Comparison of ENCODE assay signal across 12 cellular contexts in the genomic region with DNA sequence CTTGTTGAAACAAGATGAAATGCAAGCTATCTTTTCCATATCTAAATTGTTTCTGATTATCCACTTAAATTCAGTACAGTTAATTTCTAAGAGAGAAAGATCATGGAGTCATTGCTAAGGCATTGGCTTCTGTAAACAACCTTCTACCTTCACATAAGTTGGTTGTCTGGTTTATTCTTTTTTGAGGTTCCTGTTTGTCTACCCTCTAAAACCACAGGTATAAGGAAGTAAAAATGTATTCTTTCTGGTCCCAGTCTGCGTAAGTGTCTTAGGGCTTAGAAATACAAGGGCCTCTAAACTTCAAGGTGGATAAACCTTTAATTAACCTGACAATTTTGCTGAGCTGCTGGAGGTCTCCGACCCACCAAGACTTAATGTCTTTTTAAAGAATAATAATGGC. TPM values are rescaled to one million over a fixed set of nuclear protein-coding genes. Genes with fewer than 3 reads are reported as not detected.
DNase-seq lines count a peak whose midpoint lies in the region; ATAC-seq and TF ChIP-seq lines count a peak whose summit lies in the region.
"Had no signal": no experiment of that assay in that cellular context is flagged by ENCODE, and none has a peak within 500 bp of the region (broad histone marks: within the 10 kb centered on the region; RNA-seq: fewer than 3 reads in every experiment).

No MANE protein-coding gene starts in this region.

- H3K9me3 Mint-ChIP-seq in activated naive CD4-positive, alpha-beta T cell treated with anti-CD3 and anti-CD28 coated beads, Interleukin-2, amount 10 ng/mL, durations not matched to agents 7 days and 5 days: no peaks in the 10 kb centered on the region
- H3K9me3 Mint-ChIP-seq in activated B cell treated with CpG ODN at 0.5 μM for 24 hours: no peaks in the 10 kb centered on the region
- H3K9me3 Mint-ChIP-seq in type B pancreatic cell: no peaks in the 10 kb centered on the region
- H3K9me3 Mint-ChIP-seq in activated CD4-positive, alpha-beta memory T cell treated with anti-CD3 and anti-CD28 coated beads, Interleukin-2, amount 10 ng/mL, durations not matched to agents 7 days and 5 days: no peaks in the 10 kb centered on the region

- peaks cover 31% of the 10 kb centered on the region for H3K4me1 Mint-ChIP-seq in activated naive CD4-positive, alpha-beta T cell treated with anti-CD3 and anti-CD28 coated beads, Interleukin-2, amount 10 ng/mL, durations not matched to agents 7 days and 5 days
- peaks cover 76% of the 10 kb centered on the region for H3K4me1 Mint-ChIP-seq in activated B cell treated with CpG ODN at 0.5 μM for 24 hours
- H3K4me1 Mint-ChIP-seq in type B pancreatic cell (ENCODE audit: unreplicated experiment): peaks cover 9% of the 10 kb centered on the region
- peaks cover 29% of the 10 kb centered on the region for H3K4me1 Mint-ChIP-seq in activated CD4-positive, alpha-beta memory T cell treated with anti-CD3 and anti-CD28 coated beads, Interleukin-2, amount 10 ng/mL, durations not matched to agents 7 days and 5 days

- H3K36me3 Mint-ChIP-seq in activated naive CD4-positive, alpha-beta T cell treated with anti-CD3 and anti-CD28 coated beads, Interleukin-2, amount 10 ng/mL, durations not matched to agents 7 days and 5 days: peaks cover 4% of the 10 kb centered on the region
- H3K36me3 Mint-ChIP-seq in activated B cell treated with CpG ODN at 0.5 μM for 24 hours (ENCODE audit: low read depth): peaks cover 16% of the 10 kb centered on the region
- H3K36me3 Mint-ChIP-seq in type B pancreatic cell: no peaks in the 10 kb centered on the region
- H3K36me3 Mint-ChIP-seq in activated CD4-positive, alpha-beta memory T cell treated with anti-CD3 and anti-CD28 coated beads, Interleukin-2, amount 10 ng/mL, durations not matched to agents 7 days and 5 days (ENCODE audit: low read depth): peaks cover 12% of the 10 kb centered on the region

- H3K27ac Mint-ChIP-seq in activated naive CD4-positive, alpha-beta T cell treated with anti-CD3 and anti-CD28 coated beads, Interleukin-2, amount 10 ng/mL, durations not matched to agents 7 days and 5 days: peak overlapping the region; percentile 28
- peak overlapping the region; percentile 98 for H3K27ac Mint-ChIP-seq in activated B cell treated with CpG ODN at 0.5 μM for 24 hours
- peak overlapping the region; percentile 48 for H3K27ac Mint-ChIP-seq in type B pancreatic cell
- H3K27ac Mint-ChIP-seq in activated CD4-positive, alpha-beta memory T cell treated with anti-CD3 and anti-CD28 coated beads, Interleukin-2, amount 10 ng/mL, durations not matched to agents 7 days and 5 days: no peak overlapping the region

- ATAC-seq in activated B cell treated with CpG ODN at 0.5 μM for 24 hours (ENCODE audit: low read depth) (peak; percentile 9), HG03432 (IDR thresholded peaks at IDR 0.05; ENCODE audit: unreplicated experiment) (no peak)

- H3K27me3 Mint-ChIP-seq in activated naive CD4-positive, alpha-beta T cell treated with anti-CD3 and anti-CD28 coated beads, Interleukin-2, amount 10 ng/mL, durations not matched to agents 7 days and 5 days: peaks cover 10% of the 10 kb centered on the region
- H3K27me3 Mint-ChIP-seq in activated B cell treated with CpG ODN at 0.5 μM for 24 hours (no peaks in the 10 kb centered on the region), type B pancreatic cell (peaks cover 13% of the 10 kb centered on the region)
- peaks cover 3% of the 10 kb centered on the region for H3K27me3 Mint-ChIP-seq in activated CD4-positive, alpha-beta memory T cell treated with anti-CD3 and anti-CD28 coated beads, Interleukin-2, amount 10 ng/mL, durations not matched to agents 7 days and 5 days

- intact Hi-C loops in activated B cell treated with CpG ODN at 0.5 μM for 24 hours (cut with micrococcal nuclease): loop anchor here (1.0 to 5.0 kb wide), 4 partner anchors 27 to 950 kb away; no protein-coding TSS in a partner anchor

- no peak for DNase-seq in activated naive CD4-positive, alpha-beta T cell treated with anti-CD3 and anti-CD28 coated beads, Interleukin-2, amount 10 ng/mL, durations not matched to agents 7 days and 5 days
- no peak for DNase-seq in activated naive CD4-positive, alpha-beta T cell treated with Interleukin-2 at 50 U/mL for 16 hours
- DNase-seq in LoVo (ENCODE audit: low spot score) (peak; percentile 4), activated B cell treated with CpG ODN at 0.5 μM for 24 hours (no peak), type B pancreatic cell (ENCODE audit: extremely low spot score, unreplicated experiment) (no peak), cortex of kidney (lab: John Stamatoyannopoulos, UW) (no peak)
- no peak for DNase-seq in activated CD4-positive, alpha-beta memory T cell treated with anti-CD3 and anti-CD28 coated beads, Interleukin-2, amount 10 ng/mL, durations not matched to agents 7 days and 5 days
- DNase-seq: glutamatergic neuron, mesenchymal stem cell, NCI-H526, T1000 had no signal

- POLR2A ChIA-PET in activated B cell treated with CpG ODN at 0.5 μM for 24 hours (lab: Charles Lee): interaction anchor here (0.5 to 3.5 kb wide), 8 partner anchors 9 to 504 kb away, joined by 3 to 22 read pairs (median 4); no protein-coding TSS in a partner anchor
- POLR2A ChIA-PET in activated CD4-positive, alpha-beta memory T cell treated with anti-CD3 and anti-CD28 coated beads, Interleukin-2, amount 10 ng/mL, durations not matched to agents 7 days and 5 days (lab: Charles Lee): interaction anchor here (1.0 to 1.4 kb wide), 5 partner anchors 10 to 663 kb away, joined by 3 to 6 read pairs (median 3); partner anchors contain the start of gene ARPP19

- TF ChIP-seq CTCF in activated B cell treated with CpG ODN at 0.5 μM for 24 hours (IDR thresholded peaks at IDR 0.05): no peak
- no peak for TF ChIP-seq CTCF in type B pancreatic cell (conservative IDR thresholded peaks at IDR 0.05)

- no peak overlapping the region for H3K4me3 Mint-ChIP-seq in activated naive CD4-positive, alpha-beta T cell treated with anti-CD3 and anti-CD28 coated beads, Interleukin-2, amount 10 ng/mL, durations not matched to agents 7 days and 5 days
- H3K4me3 Mint-ChIP-seq in activated B cell treated with CpG ODN at 0.5 μM for 24 hours: peak overlapping the region; percentile 64
- H3K4me3 Mint-ChIP-seq in type B pancreatic cell: no peak overlapping the region
- H3K4me3 Mint-ChIP-seq in activated CD4-positive, alpha-beta memory T cell treated with anti-CD3 and anti-CD28 coated beads, Interleukin-2, amount 10 ng/mL, durations not matched to agents 7 days and 5 days: no peak overlapping the region

- CTCF ChIA-PET in activated naive CD4-positive, alpha-beta T cell treated with anti-CD3 and anti-CD28 coated beads, Interleukin-2, amount 10 ng/mL, durations not matched to agents 7 days and 5 days (lab: Charles Lee): no interaction called here
- CTCF ChIA-PET in activated B cell treated with CpG ODN at 0.5 μM for 24 hours (lab: Charles Lee): interaction anchor here (0.8 to 1.5 kb wide), 2 partner anchors 27 to 47 kb away, joined by 4 read pairs; no protein-coding TSS in a partner anchor
- CTCF ChIA-PET in activated CD4-positive, alpha-beta memory T cell treated with anti-CD3 and anti-CD28 coated beads, Interleukin-2, amount 10 ng/mL, durations not matched to agents 7 days and 5 days (lab: Charles Lee): interaction anchor here (1.0 to 2.0 kb wide), 2 partner anchors 52 to 352 kb away, joined by 3 to 6 read pairs; no protein-coding TSS in a partner anchor

RNA-seq across cellular contexts. Expression of gene ATOSA, which starts 3.6 kb away (rescaled TPM):
- total RNA-seq in activated B cell treated with CpG ODN at 0.5 μM for 24 hours (73.8 and 96.8 TPM in 2 replicates), type B pancreatic cell (ENCODE audit: low replicate concordance) (35.4 and 37.7 TPM in 2 replicates)
- 10 to 100 TPM; 44.9 to 46.6 TPM for total RNA-seq in activated CD4-positive, alpha-beta memory T cell treated with anti-CD3 and anti-CD28 coated beads, Interleukin-2, amount 10 ng/mL, durations not matched to agents 7 days and 5 days
